Comparison of ENCODE assay signal across 37 cellular contexts in genomic region chr3:51950899-51951298, GRCh38. TPM values are rescaled to one million over a fixed set of nuclear protein-coding genes. Genes with fewer than 3 reads are reported as not detected.
"Had no signal": no experiment of that assay in that cellular context is flagged by ENCODE, and none has a peak within 500 bp of the region (broad histone marks: within the 10 kb centered on the region; RNA-seq: fewer than 3 reads in every experiment).

No MANE protein-coding gene starts in this region.

- ATAC-seq: activated naive CD4-positive, alpha-beta T cell treated with anti-CD3 and anti-CD28 coated beads, Interleukin-2, amount 50 U/mL, for 72 hours; activated naive CD8-positive, alpha-beta T cell treated with anti-CD3 and anti-CD28 coated beads, Interleukin-2, amount 50 U/mL, for 24 hours; activated T-cell treated with anti-CD3 and anti-CD28 coated beads, Interleukin-2, amount 50 U/mL, for 4 hours; activated T-cell treated with anti-CD3 and anti-CD28 coated beads, Interleukin-2, amount 50 U/mL, for 72 hours; activated T-helper 17 cell treated with anti-CD3 and anti-CD28 coated beads, Interleukin-2, amount 50 U/mL, for 72 hours; body of pancreas had no signal

- H3K4me3 ChIP-seq: adrenal gland, ascending aorta, body of pancreas, breast epithelium, cardiac muscle cell had no signal

- H3K27ac ChIP-seq: adrenal gland, ascending aorta, body of pancreas, brain microvascular endothelial cell, breast epithelium, cardiac muscle cell had no signal

- H3K4me1 ChIP-seq: ascending aorta had no signal

- H3K27me3 ChIP-seq: adrenal gland, ascending aorta, body of pancreas, brain microvascular endothelial cell, breast epithelium had no signal

- H3K36me3 ChIP-seq: brain microvascular endothelial cell, breast epithelium, cardiac muscle cell had no signal

- H3K9me3 ChIP-seq: adrenal gland, ascending aorta, body of pancreas, breast epithelium had no signal

- FAIRE-seq: astrocyte, bronchial epithelial cell had no signal

- DNase-seq: activated effector memory CD4-positive, alpha-beta T cell treated with anti-CD3 and anti-CD28 coated beads, Interleukin-2, amount 50 U/mL, for 16 hours; activated effector memory CD4-positive, alpha-beta T cell treated with Interleukin-2 at 50 U/mL for 16 hours; activated gamma-delta T cell; activated gamma-delta T cell treated with Interleukin-2 at 50 U/mL for 16 hours; activated naive CD4-positive, alpha-beta T cell; activated naive CD4-positive, alpha-beta T cell treated with anti-CD3 and anti-CD28 coated beads for 36 hours; activated naive CD4-positive, alpha-beta T cell treated with anti-CD3 and anti-CD28 coated beads, Interleukin-2, amount 10 ng/mL, durations not matched to agents 7 days and 5 days; activated naive CD4-positive, alpha-beta T cell treated with anti-CD3 and anti-CD28 coated beads, Interleukin-2, amount 50 U/mL, for 16 hours; activated naive CD4-positive, alpha-beta T cell treated with Interleukin-2 at 50 U/mL for 16 hours; activated naive CD8-positive, alpha-beta T cell treated with anti-CD3 and anti-CD28 coated beads for 36 hours; activated naive CD8-positive, alpha-beta T cell treated with anti-CD3 and anti-CD28 coated beads, Interleukin-2, amount 10 ng/mL, durations not matched to agents 7 days and 5 days; activated naive CD8-positive, alpha-beta T cell treated with anti-CD3 and anti-CD28 coated beads, Interleukin-2, amount 50 U/mL, for 24 hours; activated T-cell treated with anti-CD3 and anti-CD28 coated beads for 4 hours; activated T-cell treated with anti-CD3 and anti-CD28 coated beads, Interleukin-2, amount 50 U/mL, for 1 hour; activated T-cell treated with anti-CD3 and anti-CD28 coated beads, Interleukin-2, amount 50 U/mL, for 24 hours; activated T-cell treated with anti-CD3 and anti-CD28 coated beads, Interleukin-2, amount 50 U/mL, for 4 hours; activated T-cell treated with anti-CD3 and anti-CD28 coated beads, Interleukin-2, amount 50 U/mL, for 48 hours; activated T-cell treated with anti-CD3 and anti-CD28 coated beads, Interleukin-2, amount 50 U/mL, for 72 hours; adrenal gland; amniotic stem cell; amygdala; anterior cingulate cortex; body of pancreas; brain microvascular endothelial cell; caudate nucleus; central memory CD4-positive, alpha-beta T cell; cerebellar nuclear complex had no signal

RNA-seq across cellular contexts. Expression of gene GPR62, which starts 4.3 kb away (rescaled TPM):
- total RNA-seq: activated naive CD4-positive, alpha-beta T cell treated with anti-CD3 and anti-CD28 coated beads for 36 hours; activated naive CD4-positive, alpha-beta T cell treated with anti-CD3 and anti-CD28 coated beads, Interleukin-2, amount 50 U/mL, for 72 hours; activated naive CD8-positive, alpha-beta T cell treated with anti-CD3 and anti-CD28 coated beads for 36 hours; activated naive CD8-positive, alpha-beta T cell treated with anti-CD3 and anti-CD28 coated beads, Interleukin-2, amount 10 ng/mL, durations not matched to agents 7 days and 5 days; activated T-cell treated with anti-CD3 and anti-CD28 coated beads, Interleukin-2, amount 50 U/mL, for 4 hours; activated T-helper 1 cell treated with anti-CD3 and anti-CD28 coated beads, Interleukin-12 subunit alpha, Interleukin-12 subunit beta, Interleukin-2, Interleukin-4 antibody, amounts not matched to agents 30 ng/mL and 10 ng/mL and 1 ng/mL, durations not matched to agents 14 hours and 24 hours and 36 hours; activated T-helper 17 cell treated with anti-CD3 and anti-CD28 coated beads, Interleukin-2, amount 50 U/mL, for 72 hours; activated T-helper 2 cell treated with anti-CD3 and anti-CD28 coated beads, Interferon-gamma antibody, Interleukin-2, Interleukin-4, amounts not matched to agents 10 μg/mL and 5 μg/mL and 100 μg/mL, durations not matched to agents 14 hours and 24 hours and 36 hours; aorta; ascending aorta; astrocyte; body of pancreas; bronchial epithelial cell had no signal
